Comparison of ENCODE assay signal across 1 cellular context in genomic region chr7:150323682-150324365, GRCh38.
TF ChIP-seq lines count a peak whose summit lies in the region.

No MANE protein-coding gene starts in this region.

TF ChIP-seq in A549, 52 proteins besides CTCF, POLR2A, EP300 and RAD21:
- TF ChIP-seq ZC3H11A (IDR thresholded peaks at IDR 0.05) (no peak), NR3C1 (IDR thresholded peaks at IDR 0.05) (no peak), FOXS1 (CRISPR knock-in tag; IDR thresholded peaks at IDR 0.05) (no peak), SMC3 (IDR thresholded peaks at IDR 0.05) (no peak), MAFK (IDR thresholded peaks at IDR 0.05; ENCODE audit: partially characterized antibody) (no peak), USF2 (IDR thresholded peaks at IDR 0.05) (no peak), EHMT2 (IDR thresholded peaks at IDR 0.05; ENCODE audit: low read depth) (no peak), ELK1 (IDR thresholded peaks at IDR 0.05; ENCODE audit: low read depth, low read length) (no peak), MYC (IDR thresholded peaks at IDR 0.05; ENCODE audit: borderline replicate concordance, low read length) (no peak), CBX2 (IDR thresholded peaks at IDR 0.05; ENCODE audit: borderline replicate concordance, low read depth) (no peak), HMGXB4 (CRISPR knock-in tag; IDR thresholded peaks at IDR 0.05; ENCODE audit: borderline replicate concordance) (no peak), CHD2 (IDR thresholded peaks at IDR 0.05; ENCODE audit: low read length, partially characterized antibody) (no peak)
TF ChIP-seq in A549: peak in this region for 0.
